1 cellular context compared by ENCODE assay signal in genomic region chr19:36489139-36489919, GRCh38.
TF ChIP-seq lines count a peak whose summit lies in the region.

Gene ZNF566 (minus strand): TSS chr19:36489561. CDS start chr19:36476557, 13,004 bp downstream.

TF ChIP-seq in HepG2, 621 proteins besides CTCF, POLR2A, EP300 and RAD21 (continued from another document and continues in another):
- peak; percentile 63; the same call in 1 of the 2 replicates for TF ChIP-seq TRAFD1 (CRISPR knock-in tag; IDR thresholded peaks at IDR 0.05; ENCODE audit: borderline replicate concordance)
- no peak for TF ChIP-seq ZNF543 (CRISPR knock-in tag; IDR thresholded peaks at IDR 0.05)
- TF ChIP-seq TFAP4 (IDR thresholded peaks at IDR 0.05; ENCODE audit: borderline replicate concordance, low read depth): no peak
- TF ChIP-seq ZKSCAN8 (CRISPR knock-in tag; IDR thresholded peaks at IDR 0.05; ENCODE audit: borderline replicate concordance): no peak
- peak; percentile 25; the same call in 1 of the 2 replicates for TF ChIP-seq SIX1 (CRISPR knock-in tag; IDR thresholded peaks at IDR 0.05; ENCODE audit: borderline replicate concordance)
- TF ChIP-seq FOXK1 (CRISPR knock-in tag; IDR thresholded peaks at IDR 0.05; ENCODE audit: borderline replicate concordance, low read depth): 0 out of 2 replicates have a peak, but pooled peaks have one; percentile 58
- TF ChIP-seq ARHGAP35 (CRISPR knock-in tag; IDR thresholded peaks at IDR 0.05; ENCODE audit: borderline replicate concordance): no peak; the same call in none of the 2 replicates
- TF ChIP-seq ZNF10 (CRISPR knock-in tag; IDR thresholded peaks at IDR 0.05; ENCODE audit: borderline replicate concordance, low read depth): peak; percentile 90; the same call in 1 of the 2 replicates
- TF ChIP-seq TEAD2 (CRISPR knock-in tag; IDR thresholded peaks at IDR 0.05): no peak
- TF ChIP-seq MTA3 (CRISPR knock-in tag; IDR thresholded peaks at IDR 0.05): no peak
- no peak; the same call in 1 of the 2 replicates for TF ChIP-seq HES4 (CRISPR knock-in tag; IDR thresholded peaks at IDR 0.05; ENCODE audit: borderline replicate concordance)
- TF ChIP-seq ATF7-NPFF (CRISPR knock-in tag; IDR thresholded peaks at IDR 0.05; ENCODE audit: low read depth): no peak
- TF ChIP-seq NR0B2 (CRISPR knock-in tag; IDR thresholded peaks at IDR 0.05): no peak
- TF ChIP-seq ATF2 (CRISPR knock-in tag; IDR thresholded peaks at IDR 0.05): peak; percentile 44; the same call in 1 of the 2 replicates
- no peak for TF ChIP-seq NR2F1 (CRISPR knock-in tag; IDR thresholded peaks at IDR 0.05)
- TF ChIP-seq ZNF136 (CRISPR knock-in tag; IDR thresholded peaks at IDR 0.05; ENCODE audit: low read depth): peak; percentile 54; the same call in 1 of the 2 replicates
- TF ChIP-seq ZNF615 (CRISPR knock-in tag; IDR thresholded peaks at IDR 0.05; ENCODE audit: borderline replicate concordance): no peak
- TF ChIP-seq ZNF224 (CRISPR knock-in tag; IDR thresholded peaks at IDR 0.05): peak; percentile 91
- TF ChIP-seq ZBTB7A (CRISPR knock-in tag; IDR thresholded peaks at IDR 0.05): peak; percentile 59; the same call in 1 of the 2 replicates
- TF ChIP-seq MEIS2 (CRISPR knock-in tag; IDR thresholded peaks at IDR 0.05): no peak
- no peak for TF ChIP-seq PRDM4 (CRISPR knock-in tag; IDR thresholded peaks at IDR 0.05; ENCODE audit: borderline replicate concordance)
- TF ChIP-seq NKX3-1 (CRISPR knock-in tag; IDR thresholded peaks at IDR 0.05): no peak
- TF ChIP-seq PLSCR1 (CRISPR knock-in tag; IDR thresholded peaks at IDR 0.05; ENCODE audit: borderline replicate concordance): no peak
- no peak for TF ChIP-seq SOX6 (IDR thresholded peaks at IDR 0.05)
- peak; percentile 50; the same call in 1 of the 2 replicates for TF ChIP-seq SOX6 (CRISPR knock-in tag; IDR thresholded peaks at IDR 0.05)
- TF ChIP-seq SIN3A (IDR thresholded peaks at IDR 0.05; ENCODE audit: borderline replicate concordance, low read depth, low read length): no peak; the same call in 1 of the 2 replicates
- TF ChIP-seq ZNF44 (CRISPR knock-in tag; IDR thresholded peaks at IDR 0.05): no peak
- TF ChIP-seq SRSF4 (IDR thresholded peaks at IDR 0.05; ENCODE audit: low read depth, low read length, poor library complexity, severe bottlenecking): no peak
- no peak for TF ChIP-seq SNRNP70 (IDR thresholded peaks at IDR 0.05; ENCODE audit: low read depth, low read length)
- no peak; the same call in 1 of the 2 replicates for TF ChIP-seq SALL2 (CRISPR knock-in tag; IDR thresholded peaks at IDR 0.05)
- peak; percentile 43; the same call in 1 of the 2 replicates for TF ChIP-seq MLX (CRISPR knock-in tag; IDR thresholded peaks at IDR 0.05)
- no peak for TF ChIP-seq PAXIP1 (CRISPR knock-in tag; conservative IDR thresholded peaks at IDR 0.05)
- TF ChIP-seq ZNF503 (CRISPR knock-in tag; IDR thresholded peaks at IDR 0.05): no peak
- TF ChIP-seq ZNF414 (CRISPR knock-in tag; IDR thresholded peaks at IDR 0.05): peak; percentile 97
- no peak for TF ChIP-seq MAFK (conservative IDR thresholded peaks at IDR 0.05 in 1 of 2, IDR thresholded peaks at IDR 0.05 in 1 of 2; ENCODE audit: low read length in 2 of 2)
- TF ChIP-seq RNF2 (conservative IDR thresholded peaks at IDR 0.05; ENCODE audit: low read depth): peak; percentile 91; the same call in 1 of the 2 replicates
- TF ChIP-seq ZBTB46 (CRISPR knock-in tag; IDR thresholded peaks at IDR 0.05; ENCODE audit: borderline replicate concordance): no peak
- no peak for TF ChIP-seq SRSF9 (IDR thresholded peaks at IDR 0.05; ENCODE audit: borderline replicate concordance, insufficient read depth, low read depth, low read length, poor library complexity, severe bottlenecking)
- TF ChIP-seq PPARG (CRISPR knock-in tag; conservative IDR thresholded peaks at IDR 0.05): no peak
- no peak for TF ChIP-seq ZSCAN12 (CRISPR knock-in tag; IDR thresholded peaks at IDR 0.05)
- TF ChIP-seq SCMH1 (CRISPR knock-in tag; IDR thresholded peaks at IDR 0.05; ENCODE audit: borderline replicate concordance): no peak
- 0 out of 2 replicates have a peak, but pooled peaks have one; percentile 54 for TF ChIP-seq ZNF616 (CRISPR knock-in tag; IDR thresholded peaks at IDR 0.05; ENCODE audit: low read depth)
- TF ChIP-seq ZFP90 (CRISPR knock-in tag; IDR thresholded peaks at IDR 0.05; ENCODE audit: borderline replicate concordance): no peak; the same call in 1 of the 2 replicates
- TF ChIP-seq ZBTB8A (CRISPR knock-in tag; IDR thresholded peaks at IDR 0.05; ENCODE audit: borderline replicate concordance, low read depth): no peak
- no peak for TF ChIP-seq MED8 (CRISPR knock-in tag; IDR thresholded peaks at IDR 0.05; ENCODE audit: insufficient replicate concordance)
- TF ChIP-seq PCBP1 (IDR thresholded peaks at IDR 0.05; ENCODE audit: borderline replicate concordance, low read depth, low read length): no peak
- 0 out of 2 replicates have a peak, but pooled peaks have one; percentile 28 for TF ChIP-seq BRD4 (CRISPR knock-in tag; IDR thresholded peaks at IDR 0.05)
- TF ChIP-seq ZC3H4 (CRISPR knock-in tag; IDR thresholded peaks at IDR 0.05; ENCODE audit: borderline replicate concordance): no peak
- peak; percentile 78; the same call in 1 of the 2 replicates for TF ChIP-seq EED (CRISPR knock-in tag; IDR thresholded peaks at IDR 0.05)
- TF ChIP-seq KAT7 (CRISPR knock-in tag; IDR thresholded peaks at IDR 0.05; ENCODE audit: borderline replicate concordance): no peak
